In genomic region chr1:11738096-11738495, GRCh38 we compare ENCODE assay signal across 20 cellular contexts. TPM values are rescaled to one million over a fixed set of nuclear protein-coding genes. Genes with fewer than 3 reads are reported as not detected.
A peak's percentile ranks its signal among the peaks of the same experiment; 100 is the strongest.
DNase-seq lines count a peak whose midpoint lies in the region; ATAC-seq and TF ChIP-seq lines count a peak whose summit lies in the region.
"Had no signal": no experiment of that assay in that cellular context is flagged by ENCODE, and none has a peak within 500 bp of the region (broad histone marks: within the 10 kb centered on the region; RNA-seq: fewer than 3 reads in every experiment).

No MANE protein-coding gene starts in this region.

- H3K4me3 ChIP-seq in BLaER1 treated with 17β-estradiol and CSF1 and Interleukin-3, amounts not matched to agents 10 nM and 100 nM: peak overlapping the region in 3 of 10 experiments; percentile 15 to 81 (median 43); a peak in 3 of 20 replicates
- H3K4me3 ChIP-seq in HEK293 (ENCODE audit: low read depth, low read length) (no peak overlapping the region), neural progenitor cell (no peak overlapping the region)
- H3K4me3 ChIP-seq: GM12878, Peyer's patch had no signal

- peaks cover 15% of the 10 kb centered on the region for H3F3A ChIP-seq in neural progenitor cell (ENCODE audit: low read depth)

- H3K27me3 ChIP-seq in BLaER1 treated with 17β-estradiol and CSF1 and Interleukin-3, amounts not matched to agents 10 nM and 100 nM: no peaks in the 10 kb centered on the region
- no peaks in the 10 kb centered on the region for H3K27me3 ChIP-seq in neural progenitor cell
- H3K27me3 ChIP-seq: adrenal gland, Peyer's patch, vagina had no signal

- H3K79me2 ChIP-seq in neural progenitor cell (ENCODE audit: low read depth): peaks cover 4% of the 10 kb centered on the region

- peak overlapping the region in 8 of 11 experiments; percentile 88 to 98 (median 95); a peak in 14 of 22 replicates for H3K9ac ChIP-seq in BLaER1 treated with 17β-estradiol and CSF1 and Interleukin-3, amounts not matched to agents 10 nM and 100 nM
- H3K9ac ChIP-seq in neural progenitor cell: no peak overlapping the region

- H3K27me3 Mint-ChIP-seq in MCF 10A (ENCODE audit: insufficient read depth, unreplicated experiment) (no peaks in the 10 kb centered on the region), neural progenitor cell (ENCODE audit: insufficient read depth, low read depth) (no peaks in the 10 kb centered on the region)

- peak overlapping the region; percentile 98 for H3K27ac Mint-ChIP-seq in MCF 10A (ENCODE audit: low read depth, unreplicated experiment)
- H3K27ac Mint-ChIP-seq in neural progenitor cell: peak overlapping the region; percentile 75

- peak overlapping the region in 10 of 11 experiments; percentile 14 to 100 (median 97); a peak in 18 of 22 replicates for H3K27ac ChIP-seq in BLaER1 treated with 17β-estradiol and CSF1 and Interleukin-3, amounts not matched to agents 10 nM and 100 nM
- H3K27ac ChIP-seq in HEK293 (ENCODE audit: extremely low read depth, low read depth, low read length) (no peak overlapping the region), neural progenitor cell (no peak overlapping the region)

- DNase-seq in MCF 10A (ENCODE audit: unreplicated experiment) (no peak), neural progenitor cell (ENCODE audit: low spot score) (no peak), epidermal melanocyte (ENCODE audit: insufficient read length, low spot score) (no peak), retina (no peak), Ammon's horn (ENCODE audit: low spot score) (no peak)
- DNase-seq: activated CD4-positive, CD25-positive, alpha-beta regulatory T cell; adrenal gland; NCI-H187 treated with DMSO at 0.1 percent for 48 hours; NCI-H526 treated with DMSO at 0.1 percent for 48 hours; Peyer's patch; stimulated activated naive CD4-positive, alpha-beta T cell treated with Interleukin-2 at 50 U/mL for 16 hours had no signal

- H3K36me3 ChIP-seq in BLaER1 treated with 17β-estradiol and CSF1 and Interleukin-3, amounts not matched to agents 10 nM and 100 nM: peaks cover 0 to 5% (median 0%) of the 10 kb centered on the region in 11 experiments; a peak in 1 of 22 replicates
- no peaks in the 10 kb centered on the region for H3K36me3 ChIP-seq in HEK293 (ENCODE audit: control insufficient read depth in 2 of 2, insufficient read depth in 1 of 2, low read length in 2 of 2)
- H3K36me3 ChIP-seq in neural progenitor cell: no peaks in the 10 kb centered on the region
- H3K36me3 ChIP-seq: adrenal gland, Peyer's patch, vagina had no signal

- H3K4me3 Mint-ChIP-seq in MCF 10A (ENCODE audit: unreplicated experiment) (no peak overlapping the region), neural progenitor cell (peak overlapping the region; percentile 39)

- H3K9me3 ChIP-seq in BLaER1 treated with 17β-estradiol and CSF1 and Interleukin-3, amounts not matched to agents 10 nM and 100 nM (replicated peaks in 1 of 11): no peaks in the 10 kb centered on the region
- H3K9me3 ChIP-seq in HEK293 (ENCODE audit: control insufficient read depth, insufficient read depth, low read depth, low read length) (no peaks in the 10 kb centered on the region), neural progenitor cell (ENCODE audit: low read depth) (no peaks in the 10 kb centered on the region)
- H3K9me3 ChIP-seq: adrenal gland, Peyer's patch, vagina had no signal

- POLR2A ChIA-PET in HEK293 (lab: Yijun Ruan, JAX) (interaction anchor here (0.8 kb wide), 1 partner anchor 70 kb away, joined by 3 read pairs; no protein-coding TSS in a partner anchor), MCF 10A (lab: Yijun Ruan, JAX) (interaction anchor here (1.1 to 4.5 kb wide), 5 partner anchors 20 to 69 kb away, joined by 3 to 63 read pairs (median 9); partner anchors contain the start of genes CLCN6, MAD2L2 and MTHFR)

- H3K4me2 ChIP-seq in BLaER1 treated with 17β-estradiol and CSF1 and Interleukin-3, amounts not matched to agents 10 nM and 100 nM: peak overlapping the region; percentile 86 to 99 (median 96)
- no peak overlapping the region for H3K4me2 ChIP-seq in neural progenitor cell

- H3K4me1 ChIP-seq in BLaER1 treated with 17β-estradiol and CSF1 and Interleukin-3, amounts not matched to agents 10 nM and 100 nM: peaks cover 68 to 94% (median 91%) of the 10 kb centered on the region in 10 experiments
- H3K4me1 ChIP-seq in HEK293 (ENCODE audit: control insufficient read depth, insufficient read depth, low read length) (peaks cover 3% of the 10 kb centered on the region; the same call in 1 of the 2 replicates), neural progenitor cell (peaks cover 15% of the 10 kb centered on the region)

- peaks cover 7% of the 10 kb centered on the region for H3K4me1 Mint-ChIP-seq in MCF 10A (ENCODE audit: insufficient read depth, unreplicated experiment)
- peaks cover 39% of the 10 kb centered on the region for H3K4me1 Mint-ChIP-seq in neural progenitor cell

- no peak for ATAC-seq in HG03139 (IDR thresholded peaks at IDR 0.05; ENCODE audit: unreplicated experiment)
- ATAC-seq: GM12878 had no signal

- H3K36me3 Mint-ChIP-seq in MCF 10A (ENCODE audit: insufficient read depth, unreplicated experiment): peaks cover 17% of the 10 kb centered on the region
- no peaks in the 10 kb centered on the region for H3K36me3 Mint-ChIP-seq in neural progenitor cell

- intact Hi-C loops in MCF 10A (cut with micrococcal nuclease): no loop called here

- CTCF ChIA-PET in HEK293 (lab: Yijun Ruan, JAX) (interaction anchor here (1.0 kb wide), 1 partner anchor 10 kb away, joined by 3 read pairs; no protein-coding TSS in a partner anchor), MCF 10A (lab: Yijun Ruan, JAX) (interaction anchor here (0.8 to 1.6 kb wide), 2 partner anchors 18 to 56 kb away, joined by 3 to 7 read pairs; no protein-coding TSS in a partner anchor)

- no peak for TF ChIP-seq CTCF in HEK293 (tag by site-specific recombination; IDR thresholded peaks at IDR 0.05)
- TF ChIP-seq CTCF in MCF 10A (IDR thresholded peaks at IDR 0.05; ENCODE audit: unreplicated experiment): no peak
- TF ChIP-seq CTCF in neural progenitor cell (IDR thresholded peaks at IDR 0.05): no peak

- no peaks in the 10 kb centered on the region for H3K9me3 Mint-ChIP-seq in MCF 10A (ENCODE audit: unreplicated experiment)
- H3K9me3 Mint-ChIP-seq in neural progenitor cell: no peaks in the 10 kb centered on the region

- H2AFZ ChIP-seq in neural progenitor cell (replicated peaks): no peak overlapping the region

- no TSS peak for BruUV-seq in MCF 10A (replicated peaks; lab: Mats Ljungman, UMichigan)

- peaks cover 0 to 40% (median 0%) of the 10 kb centered on the region in 11 experiments; a peak in 5 of 22 replicates for H4K20me1 ChIP-seq in BLaER1 treated with 17β-estradiol and CSF1 and Interleukin-3, amounts not matched to agents 10 nM and 100 nM
- no peaks in the 10 kb centered on the region for H4K20me1 ChIP-seq in neural progenitor cell (ENCODE audit: low read depth)

TF ChIP-seq in HEK293, 187 proteins besides CTCF, POLR2A, EP300 and RAD21:
- TF ChIP-seq ZNF623 (tag by site-specific recombination; IDR thresholded peaks at IDR 0.05) (peak; percentile 85), ZNF169 (tag by site-specific recombination; IDR thresholded peaks at IDR 0.05) (no peak)

RNA-seq across cellular contexts. Expression of gene AGTRAP, which starts 2.2 kb away (rescaled TPM):
- total RNA-seq in MCF 10A (2022) (68.4 and 73.1 TPM in 2 replicates), neural progenitor cell (ENCODE audit: low replicate concordance) (12.4 and 67.7 TPM in 2 replicates)

RNA-seq across cellular contexts. Expression of gene C1orf167, which starts 23.9 kb away (rescaled TPM):
- not detected in 2 replicates for total RNA-seq in MCF 10A (2022)
- 0.22 TPM in 1 of 2 replicates, not detected in the other for total RNA-seq in neural progenitor cell (ENCODE audit: low replicate concordance)
- total RNA-seq: cerebellum, endothelial cell of umbilical vein, LHCN-M2, osteocyte, Peyer's patch, vagina had no signal

RNA-seq across cellular contexts. Expression of gene DRAXIN, which starts 46.6 kb away (rescaled TPM):
- total RNA-seq in MCF 10A (2022) (0.05 and 0.07 TPM in 2 replicates), neural progenitor cell (ENCODE audit: low replicate concordance) (27.1 and 31.3 TPM in 2 replicates)
- total RNA-seq: Peyer's patch, vagina had no signal

RNA-seq across cellular contexts. Expression of gene MAD2L2, which starts 57.1 kb away (rescaled TPM):
- 40.1 and 46.3 TPM in 2 replicates for total RNA-seq in MCF 10A (2022)
- total RNA-seq in neural progenitor cell (ENCODE audit: low replicate concordance): 108 and 164 TPM in 2 replicates

Comparison
In these comparisons a context has a peak if more than half of its experiments do, and no peak if none do; other contexts are left out.
1. H3K27ac ChIP-seq: peak in BLaER1 treated with 17β-estradiol and CSF1 and Interleukin-3, amounts not matched to agents 10 nM and 100 nM (10 of 11); none in HEK293 (single experiment) and neural progenitor cell (single experiment).
2. RNA of gene DRAXIN, which starts 46.6 kb away (total RNA-seq): 27.1 to 31.3 TPM in neural progenitor cell; 0.05 to 0.07 TPM in MCF 10A; every median in the first group is over 10 times any median in the second.